Comparison of ENCODE assay signal across 11 cellular contexts in genomic region chr1:63775418-63776127, GRCh38. TPM values are rescaled to one million over a fixed set of nuclear protein-coding genes. Genes with fewer than 3 reads are reported as not detected.
A peak's percentile ranks its signal among the peaks of the same experiment; 100 is the strongest.
DNase-seq lines count a peak whose midpoint lies in the region; ATAC-seq and TF ChIP-seq lines count a peak whose summit lies in the region.
"Had no signal": no experiment of that assay in that cellular context is flagged by ENCODE, and none has a peak within 500 bp of the region (broad histone marks: within the 10 kb centered on the region; RNA-seq: fewer than 3 reads in every experiment).

No MANE protein-coding gene starts in this region.

- no peak for ATAC-seq in GM18520 (IDR thresholded peaks at IDR 0.05; ENCODE audit: unreplicated experiment)
- no peak for ATAC-seq in HG02642 (IDR thresholded peaks at IDR 0.05; ENCODE audit: poor library complexity, unreplicated experiment)
- ATAC-seq: GM12878 had no signal

- peaks cover 50% of the 10 kb centered on the region for H3K27me3 ChIP-seq in BLaER1

- peaks cover 18% of the 10 kb centered on the region for H3K4me1 ChIP-seq in BLaER1

- H3K9me3 Mint-ChIP-seq in endothelial cell (ENCODE audit: unreplicated experiment) (no peaks in the 10 kb centered on the region), neural crest cell (no peaks in the 10 kb centered on the region)

- H3K4me3 ChIP-seq in BLaER1, result peak overlapping the region; percentile 82
- H3K4me3 ChIP-seq: GM12878 had no signal

- H3K36me3 ChIP-seq in BLaER1, result no peaks in the 10 kb centered on the region
- H3K36me3 ChIP-seq: neutrophil had no signal

- H3K9ac ChIP-seq in BLaER1, result 0 out of 2 replicates have a peak overlapping the region, but pooled peaks have one; percentile 74

- H3K27ac Mint-ChIP-seq in endothelial cell (ENCODE audit: unreplicated experiment) (no peak overlapping the region), neural crest cell (ENCODE audit: unreplicated experiment) (peak overlapping the region; percentile 58)

- H3K4me3 Mint-ChIP-seq in endothelial cell (ENCODE audit: unreplicated experiment), result peak overlapping the region; percentile 97
- peak overlapping the region; percentile 97 for H3K4me3 Mint-ChIP-seq in neural crest cell

- H3K4me2 ChIP-seq in BLaER1, result peak overlapping the region; percentile 90

- H3K9me3 ChIP-seq in BLaER1, result no peaks in the 10 kb centered on the region
- H3K9me3 ChIP-seq: neutrophil had no signal

- H3K4me1 Mint-ChIP-seq in endothelial cell (ENCODE audit: unreplicated experiment), result peaks cover 42% of the 10 kb centered on the region
- H3K4me1 Mint-ChIP-seq in neural crest cell, result peaks cover 64% of the 10 kb centered on the region

- H3K27me3 Mint-ChIP-seq in endothelial cell (ENCODE audit: unreplicated experiment), result peaks cover 13% of the 10 kb centered on the region
- H3K27me3 Mint-ChIP-seq in neural crest cell (ENCODE audit: low read depth), result peaks cover 7% of the 10 kb centered on the region

- no peak overlapping the region for H3K27ac ChIP-seq in BLaER1
- H3K27ac ChIP-seq: neutrophil had no signal

- TF ChIP-seq CTCF in endothelial cell (IDR thresholded peaks at IDR 0.05; ENCODE audit: unreplicated experiment) (no peak), neural crest cell (conservative IDR thresholded peaks at IDR 0.05) (no peak)

- H3K36me3 Mint-ChIP-seq in endothelial cell (ENCODE audit: low read depth, unreplicated experiment) (peaks cover 6% of the 10 kb centered on the region), neural crest cell (ENCODE audit: low read depth) (no peaks in the 10 kb centered on the region)

- DNase-seq in NCI-H2029 (lab: John Stamatoyannopoulos, UW) (peak; percentile 40), endothelial cell (ENCODE audit: low spot score) (no peak), neural crest cell (ENCODE audit: low read depth, low spot score) (no peak), GM03348 (ENCODE audit: low spot score) (no peak), NCI-H345 treated with DMSO at 0.1 percent for 48 hours (lab: John Stamatoyannopoulos, UW; ENCODE audit: unreplicated experiment) (no peak)
- DNase-seq: activated CD4-positive, alpha-beta T cell treated with anti-CD3 and anti-CD28 coated beads for 1 hour had no signal

- peaks cover 51% of the 10 kb centered on the region for H4K20me1 ChIP-seq in BLaER1

RNA-seq across cellular contexts. Expression of gene ROR1, which starts 1.8 kb away (rescaled TPM):
- total RNA-seq in endothelial cell (ENCODE audit: unreplicated experiment) (6.7 TPM), neural crest cell (10.8 and 11.0 TPM in 2 replicates)
